In the genomic region with DNA sequence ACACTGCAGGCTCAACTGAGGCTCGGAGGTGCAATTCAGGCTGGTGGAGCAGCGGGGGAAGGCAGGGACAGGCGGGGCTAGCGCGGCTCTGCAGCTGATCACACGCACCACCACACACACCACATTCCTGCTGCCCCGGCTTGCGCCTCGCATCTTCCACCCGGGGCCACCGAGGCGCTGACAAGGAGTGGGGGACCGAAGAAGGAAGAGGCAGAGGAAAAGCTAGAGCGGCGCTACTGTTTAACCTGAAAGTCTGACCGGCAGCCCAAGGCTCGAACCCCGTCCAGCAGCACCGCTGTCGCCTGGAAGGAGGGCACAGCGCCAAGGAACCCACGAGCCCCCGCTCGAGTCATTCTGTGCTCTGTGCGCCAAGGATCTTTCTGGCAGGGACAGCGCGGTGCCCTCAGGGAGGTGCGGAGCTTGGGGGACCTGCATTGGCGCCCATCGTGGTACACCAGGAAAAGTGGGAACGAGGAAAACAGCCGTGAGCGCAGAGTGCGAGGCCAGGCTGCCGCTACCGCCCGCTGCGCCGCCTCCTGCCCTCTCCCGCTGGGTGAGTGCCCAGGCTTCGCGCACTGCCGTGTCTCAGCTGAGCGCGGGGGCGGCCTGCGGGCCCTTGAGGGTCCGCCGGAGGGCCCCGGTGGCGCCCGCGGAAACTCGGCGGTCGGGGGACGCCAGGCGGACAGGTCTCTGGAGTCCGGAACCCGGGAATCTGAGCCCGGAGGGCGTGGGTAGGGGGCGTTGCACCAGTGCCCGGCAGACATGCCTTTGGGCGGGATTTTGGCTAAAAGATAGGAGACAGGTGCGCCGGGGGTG, we compare ENCODE assay signal across 9 cellular contexts. TPM values are rescaled to one million over a fixed set of nuclear protein-coding genes. Genes with fewer than 3 reads are reported as not detected.
DNase-seq lines count a peak whose midpoint lies in the region; ATAC-seq and TF ChIP-seq lines count a peak whose summit lies in the region.
"Had no signal": no experiment of that assay in that cellular context is flagged by ENCODE, and none has a peak within 500 bp of the region (broad histone marks: within the 10 kb centered on the region; RNA-seq: fewer than 3 reads in every experiment).

No MANE protein-coding gene starts in this region.

- no peak overlapping the region for H3K27ac ChIP-seq in HUES48 (ENCODE audit: low read depth, low read length)
- H3K27ac ChIP-seq in spleen = no peak overlapping the region

- no peaks in the 10 kb centered on the region for H3K36me3 ChIP-seq in HUES48 (ENCODE audit: control insufficient read depth, insufficient read depth, low read length)
- no peaks in the 10 kb centered on the region for H3K36me3 ChIP-seq in adipocyte (ENCODE audit: control insufficient read depth, insufficient read depth, low read length, severe bottlenecking)
- H3K36me3 ChIP-seq in spleen = no peaks in the 10 kb centered on the region

- 1 to 5% (median 2%) methylated on average over 49 to 67 of the region's 67 CpGs for WGBS in spleen, 5 donors

- peaks cover 3% of the 10 kb centered on the region; the same call in 1 of the 2 replicates for H3K4me1 ChIP-seq in HUES48 (ENCODE audit: control insufficient read depth, insufficient read depth, low read length)
- no peaks in the 10 kb centered on the region for H3K4me1 ChIP-seq in adipocyte (ENCODE audit: control insufficient read depth, insufficient read depth, low read length)
- H3K4me1 ChIP-seq in spleen = peaks cover 0 to 22% (median 9%) of the 10 kb centered on the region in 6 donors

- ATAC-seq in GM18858 (IDR thresholded peaks at IDR 0.05; ENCODE audit: unreplicated experiment) (no peak), HG02678 (IDR thresholded peaks at IDR 0.05; ENCODE audit: unreplicated experiment) (no peak)

- H3K9ac ChIP-seq in HUES48 (ENCODE audit: low read depth, low read length) (no peak overlapping the region), adipocyte (ENCODE audit: low read length) (no peak overlapping the region)

- DNase-seq in adipocyte (ENCODE audit: low read depth) (no peak), iris pigment epithelial cell (ENCODE audit: low read depth) (peak; percentile 5), spleen (peak; percentile 71), GM10266 (ENCODE audit: extremely low spot score) (no peak), T-helper 1 cell (no peak)

- intact Hi-C loops in spleen (cut with DNase I; ENCODE audit: low total_unique reads) = no loop called here

- peaks cover 56% of the 10 kb centered on the region for H3K27me3 ChIP-seq in HUES48 (ENCODE audit: control insufficient read depth, insufficient read depth, low read length)
- H3K27me3 ChIP-seq in adipocyte (replicated peaks; ENCODE audit: control insufficient read depth, insufficient read depth, low read length) = peaks cover 13% of the 10 kb centered on the region
- H3K27me3 ChIP-seq in spleen (replicated peaks in 1 of 7) = peaks cover 0 to 39% (median 28%) of the 10 kb centered on the region in 7 donors

- H3K4me3 ChIP-seq in HUES48 (ENCODE audit: low read depth, low read length) = peak overlapping the region; percentile 71
- H3K4me3 ChIP-seq in adipocyte (ENCODE audit: low read length) = peak overlapping the region; percentile 75
- H3K4me3 ChIP-seq in spleen = peak overlapping the region; percentile 11 to 66 (median 36)

- TF ChIP-seq CTCF in spleen (IDR thresholded peaks at IDR 0.05 in 8 of 11, conservative IDR thresholded peaks at IDR 0.05 in 3 of 11) (no peak), GM10266 (IDR thresholded peaks at IDR 0.05; ENCODE audit: control insufficient read depth, insufficient read depth, low read depth, missing control alignments) (no peak)

- no peaks in the 10 kb centered on the region for H3K9me3 ChIP-seq in HUES48 (ENCODE audit: control insufficient read depth, insufficient read depth, low read length)
- H3K9me3 ChIP-seq in adipocyte (ENCODE audit: control insufficient read depth, low read length) = no peaks in the 10 kb centered on the region
- no peaks in the 10 kb centered on the region for H3K9me3 ChIP-seq in spleen

- no peak for TF ChIP-seq POLR2A in spleen (IDR thresholded peaks at IDR 0.05)

RNA-seq across cellular contexts. Expression of gene KCNJ3, which starts 0.9 kb away (rescaled TPM):
- total RNA-seq in spleen = 1 to 10 TPM in 4 of 7 donors, under 1 TPM in 3; 0.39 to 2.4 (median 1.1) TPM
- polyA plus RNA-seq in spleen = 1 to 10 TPM in 1 of 3 donors, under 1 TPM in 2; 0.12 to 1.2 (median 0.67) TPM
- total RNA-seq: activated naive CD4-positive, alpha-beta T cell treated with anti-CD3 and anti-CD28 coated beads, Interleukin-2, amount 50 U/mL, for 72 hours had no signal

Comparison
In these comparisons a context has a peak if more than half of its experiments do, and no peak if none do; other contexts are left out.
1. DNase-seq: peak in iris pigment epithelial cell (single experiment) and spleen (single experiment); none in adipocyte (single experiment), GM10266 (single experiment) and T-helper 1 cell (0 of 5).
2. Peak in every context shown above with its lines, with median percentiles within 50 percentile points of each other: H3K4me3 ChIP-seq.